Comparison of ENCODE assay signal across 26 cellular contexts in the genomic region with DNA sequence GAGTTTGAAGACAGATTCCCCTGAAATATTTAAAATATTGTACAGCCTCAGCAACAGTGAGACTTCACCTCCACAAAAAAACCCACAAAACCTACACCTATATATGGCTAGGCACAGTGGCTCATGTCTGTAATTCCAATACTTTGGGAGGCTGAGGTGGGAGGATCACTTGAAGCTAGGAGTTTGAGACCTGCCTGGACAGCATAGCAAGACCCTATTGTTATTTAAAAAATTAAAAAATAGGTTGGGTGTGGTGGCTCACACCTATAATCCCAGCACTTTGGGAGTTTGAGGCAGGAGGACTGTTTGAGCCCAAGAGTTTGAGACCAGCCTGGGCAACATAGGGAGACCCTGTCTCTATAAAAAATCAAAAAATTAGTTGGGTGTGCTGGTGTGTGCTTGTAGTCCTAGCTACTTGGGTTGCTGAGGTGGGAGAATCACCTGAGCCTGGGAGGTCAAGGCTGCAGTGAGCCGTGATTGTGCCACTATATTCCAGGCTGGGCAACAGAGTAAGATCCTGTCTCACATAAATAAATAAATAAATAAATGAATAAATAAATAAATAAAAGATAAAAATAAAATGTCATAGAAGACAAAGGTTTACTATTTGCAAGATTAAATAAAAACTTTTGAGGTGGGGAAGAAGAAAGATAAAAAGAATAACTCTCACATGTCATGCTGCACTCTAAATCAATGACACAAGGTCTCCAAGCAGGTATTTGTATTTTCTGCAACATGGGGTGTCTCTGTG.
"Had no signal": no experiment of that assay in that cellular context is flagged by ENCODE, and none has a peak within 500 bp of the region (broad histone marks: within the 10 kb centered on the region; RNA-seq: fewer than 3 reads in every experiment).

No MANE protein-coding gene starts in this region.

- ATAC-seq: effector memory CD8-positive, alpha-beta T cell; esophagus mucosa; gastrocnemius medialis; heart right ventricle; left cardiac atrium; left lung; left ventricle myocardium superior had no signal

- H3K9me3 ChIP-seq: colonic mucosa, gastrocnemius medialis had no signal

- H3K27me3 ChIP-seq: colonic mucosa, esophagus squamous epithelium, gastrocnemius medialis, heart right ventricle, left lung had no signal

- H3K4me1 ChIP-seq: colonic mucosa, esophagus squamous epithelium, gastrocnemius medialis, left lung had no signal

- FAIRE-seq: endometrium, islet of Langerhans, keratinocyte had no signal

- H3K4me3 ChIP-seq: colonic mucosa, esophagus squamous epithelium, gastrocnemius medialis, heart right ventricle, left lung, lung had no signal

- DNase-seq: colonic mucosa; cortex of kidney; effector CD8-positive, alpha-beta T cell; effector memory CD8-positive, alpha-beta T cell; endodermal cell; erythroblast; esophagus squamous epithelium; foreskin fibroblast; foreskin melanocyte; gastrocnemius medialis; glutamatergic neuron; head of caudate nucleus; heart right ventricle; hippocampal formation; left cardiac atrium; left lung; left ventricle myocardium superior; mammary epithelial cell; mesendoderm; midbrain had no signal

- H3K27ac ChIP-seq: colonic mucosa, epithelial cell of prostate, esophagus squamous epithelium, gastrocnemius medialis, left lung had no signal
